In genomic region chr2:151292124-151292523, GRCh38 we compare ENCODE assay signal across 22 cellular contexts. TPM values are rescaled to one million over a fixed set of nuclear protein-coding genes. Genes with fewer than 3 reads are reported as not detected.
DNase-seq lines count a peak whose midpoint lies in the region; ATAC-seq, FAIRE-seq and TF ChIP-seq lines count a peak whose summit lies in the region.
"Had no signal": no experiment of that assay in that cellular context is flagged by ENCODE, and none has a peak within 500 bp of the region (broad histone marks: within the 10 kb centered on the region; RNA-seq: fewer than 3 reads in every experiment).

No MANE protein-coding gene starts in this region.

- no peak for FAIRE-seq in HepG2 (lab: Jason Lieb, UNC)
- FAIRE-seq: A549, G401.6 had no signal

- H3K27me3 ChIP-seq in liver (ENCODE audit: control insufficient read depth in 4 of 4, insufficient read depth in 4 of 4, low read length in 3 of 4) (no peaks in the 10 kb centered on the region), HepG2 (ENCODE audit: control insufficient read depth in 1 of 2, insufficient read depth in 2 of 2, low read length in 2 of 2) (peaks cover 0 to 12% of the 10 kb centered on the region in 2 experiments; a peak in 3 of 5 replicates), subcutaneous abdominal adipose tissue (ENCODE audit: control insufficient read depth in 5 of 5, insufficient read depth in 4 of 5, low read length in 5 of 5) (no peaks in the 10 kb centered on the region), PC-3 (ENCODE audit: low read length) (no peaks in the 10 kb centered on the region)

- H2AFZ ChIP-seq in HepG2 (ENCODE audit: low read length) (no peak overlapping the region), PC-3 (ENCODE audit: low read length) (no peak overlapping the region)
- H2AFZ ChIP-seq: GM23338 had no signal

- H3K4me2 ChIP-seq in HepG2 (ENCODE audit: low read depth, low read length): no peak overlapping the region
- no peak overlapping the region for H3K4me2 ChIP-seq in PC-3 (ENCODE audit: low read length)
- H3K4me2 ChIP-seq: A549, GM23338 had no signal

- H3K9ac ChIP-seq in liver (ENCODE audit: low read depth in 1 of 2, low read length in 2 of 2): no peak overlapping the region
- H3K9ac ChIP-seq in HepG2 (ENCODE audit: insufficient read depth, low read depth, low read length): no peak overlapping the region
- H3K9ac ChIP-seq in subcutaneous abdominal adipose tissue (ENCODE audit: low read length in 5 of 5): no peak overlapping the region
- no peak overlapping the region for H3K9ac ChIP-seq in PC-3 (ENCODE audit: low read length)

- TF ChIP-seq CTCF in liver (IDR thresholded peaks at IDR 0.05; ENCODE audit: low read depth, low read length, missing input control) (no peak), HepG2 (CRISPR knock-in tag; IDR thresholded peaks at IDR 0.05) (no peak), NB4 (IDR thresholded peaks at IDR 0.05; ENCODE audit: low read depth, low read length) (no peak), PC-3 (conservative IDR thresholded peaks at IDR 0.05; ENCODE audit: low read depth, low read length) (no peak)

- H3K9me2 ChIP-seq in PC-3 (replicated peaks; ENCODE audit: low read length): no peaks in the 10 kb centered on the region

- TF ChIP-seq EP300 in HepG2 (IDR thresholded peaks at IDR 0.05; ENCODE audit: low read depth in 2 of 2, low read length in 2 of 2) (no peak), HepG2 (CRISPR knock-in tag; IDR thresholded peaks at IDR 0.05; ENCODE audit: borderline replicate concordance) (no peak)

- H3K27ac ChIP-seq in liver (ENCODE audit: low read depth in 1 of 2, low read length in 2 of 2) (no peak overlapping the region), HepG2 (ENCODE audit: extremely low read length, insufficient read depth, low read length) (no peak overlapping the region), subcutaneous abdominal adipose tissue (ENCODE audit: low read depth, low read length) (peak overlapping the region; percentile 24), PC-3 (ENCODE audit: low read length) (no peak overlapping the region)
- H3K27ac ChIP-seq: A549, HL-60, RWPE1 had no signal

- H4K20me1 ChIP-seq in HepG2 (ENCODE audit: insufficient read depth, low read length) (no peaks in the 10 kb centered on the region), PC-3 (ENCODE audit: low read length) (no peaks in the 10 kb centered on the region)

- no peak overlapping the region for H3K4me3 ChIP-seq in liver (ENCODE audit: low read depth in 1 of 3, low read length in 3 of 3)
- H3K4me3 ChIP-seq in HepG2 (replicated peaks in 1 of 3; ENCODE audit: insufficient read depth in 1 of 3, low read depth in 2 of 3, low read length in 3 of 3): no peak overlapping the region
- no peak overlapping the region for H3K4me3 ChIP-seq in NB4 (ENCODE audit: low read depth, low read length)
- no peak overlapping the region for H3K4me3 ChIP-seq in subcutaneous abdominal adipose tissue (ENCODE audit: low read depth in 1 of 5, low read length in 5 of 5)
- H3K4me3 ChIP-seq in PC-3 (ENCODE audit: low read length): no peak overlapping the region
- H3K4me3 ChIP-seq: A549, GM23338, HAP-1 had no signal

- CTCF ChIA-PET in HepG2 (lab: Yijun Ruan, JAX; ENCODE audit: low intra/inter-chr PET ratio, low total read pairs) (no interaction called here), PC-3 (lab: Charles Lee) (no interaction called here)

- DNase-seq in HepG2 (ENCODE audit: low spot score): no peak
- DNase-seq in NB4 (ENCODE audit: low read depth): peak; percentile 56
- DNase-seq in erythroblast (lab: John Stamatoyannopoulos, UW): peak; percentile 81 to 91
- DNase-seq in PC-3: no peak
- DNase-seq in NCI-H524 treated with DMSO at 0.1 percent for 48 hours (lab: John Stamatoyannopoulos, UW): no peak
- DNase-seq: HFFc6, Karpas-422, NCI-H2029, NCI-H446, NCI-H526 treated with DMSO at 0.1 percent for 48 hours, SHP77 treated with DMSO at 0.1 percent for 48 hours, T-helper 1 cell had no signal

- ATAC-seq in HepG2 (no peak), HG02642 (IDR thresholded peaks at IDR 0.05; ENCODE audit: poor library complexity, unreplicated experiment) (no peak), PC-3 (no peak)
- ATAC-seq: A549, GM23338, Panc1 had no signal

- H3K4me1 ChIP-seq in liver (ENCODE audit: control insufficient read depth in 4 of 4, insufficient read depth in 4 of 4, low read length in 3 of 4) (peaks cover 0 to 24% (median 16%) of the 10 kb centered on the region in 4 donors), HepG2 (ENCODE audit: insufficient read depth, low read length) (peaks cover 9% of the 10 kb centered on the region; the same call in 1 of the 2 replicates), subcutaneous abdominal adipose tissue (ENCODE audit: control insufficient read depth in 5 of 5, insufficient read depth in 5 of 5, low read length in 5 of 5) (peaks cover 4 to 36% (median 31%) of the 10 kb centered on the region in 5 donors), PC-3 (ENCODE audit: insufficient read depth, low read length) (peaks cover 15% of the 10 kb centered on the region)

- 36% methylated on average over 2 of the region's 2 CpGs for WGBS in liver
- 13% methylated on average over 2 of the region's 2 CpGs for WGBS in HepG2 (ENCODE audit: low lambda C conversion rate)

- H3F3A ChIP-seq in PC-3 (ENCODE audit: low read length, unreplicated experiment): no peaks in the 10 kb centered on the region

- POLR2A ChIA-PET in HepG2 (lab: Yijun Ruan, JAX): no interaction called here
- POLR2A ChIA-PET in PC-3 (lab: Charles Lee; ENCODE audit: unreplicated experiment): interaction anchor here (0.5 kb wide), 1 partner anchor 28 kb away, joined by 14 read pairs; no protein-coding TSS in a partner anchor

- TF ChIP-seq POLR2A in HepG2 (IDR thresholded peaks at IDR 0.05; ENCODE audit: insufficient read depth in 1 of 2, low read depth in 2 of 2, low read length in 2 of 2) (no peak), NB4 (IDR thresholded peaks at IDR 0.05; ENCODE audit: extremely low read depth, insufficient read length) (no peak), erythroblast (IDR thresholded peaks at IDR 0.05; ENCODE audit: low read length) (no peak)

- no peaks in the 10 kb centered on the region for H3K36me3 ChIP-seq in liver (ENCODE audit: control insufficient read depth in 4 of 4, insufficient read depth in 3 of 4, low read depth in 1 of 4, low read length in 3 of 4)
- no peaks in the 10 kb centered on the region for H3K36me3 ChIP-seq in HepG2 (replicated peaks in 1 of 2; ENCODE audit: control insufficient read depth in 1 of 2, insufficient read depth in 2 of 2, low read length in 2 of 2)
- H3K36me3 ChIP-seq in subcutaneous abdominal adipose tissue (ENCODE audit: control insufficient read depth in 5 of 5, insufficient read depth in 5 of 5, low read length in 5 of 5): no peaks in the 10 kb centered on the region
- no peaks in the 10 kb centered on the region for H3K36me3 ChIP-seq in PC-3 (ENCODE audit: low read depth, low read length)
- H3K36me3 ChIP-seq: HAP-1 had no signal

- peak in 1 of 2 donors; percentile 15 for TF ChIP-seq RAD21 in liver (IDR thresholded peaks at IDR 0.05)
- no peak for TF ChIP-seq RAD21 in HepG2 (CRISPR knock-in tag; IDR thresholded peaks at IDR 0.05)

- BruUV-seq in HepG2 (replicated peaks; lab: Mats Ljungman, UMichigan) (no TSS peak), PC-3 (replicated peaks; lab: Mats Ljungman, UMichigan) (no TSS peak)

- no peaks in the 10 kb centered on the region for H3K9me3 ChIP-seq in liver (ENCODE audit: control insufficient read depth in 4 of 4, low read length in 3 of 4)
- H3K9me3 ChIP-seq in HepG2 (ENCODE audit: low read length): no peaks in the 10 kb centered on the region
- H3K9me3 ChIP-seq in subcutaneous abdominal adipose tissue (ENCODE audit: control insufficient read depth in 5 of 5, low read length in 5 of 5): no peaks in the 10 kb centered on the region
- H3K9me3 ChIP-seq in PC-3 (ENCODE audit: low read length): no peaks in the 10 kb centered on the region
- H3K9me3 ChIP-seq: A549, HAP-1 had no signal

- in situ Hi-C loops in HepG2 (cut with HindIII; ENCODE audit: extremely low pct_ligation_motif_present, low pct_unique_long_range_greater_than_20kb): no loop called here

- H3K79me2 ChIP-seq in HepG2 (ENCODE audit: insufficient read depth, low read length) (no peaks in the 10 kb centered on the region), PC-3 (ENCODE audit: low read length) (peaks cover 17% of the 10 kb centered on the region)

- intact Hi-C loops in HepG2 (cut with micrococcal nuclease; ENCODE audit: unreplicated experiment): no loop called here
- intact Hi-C loops in PC-3 (cut with micrococcal nuclease): no loop called here

RNA-seq across cellular contexts. Expression of gene NMI, which starts 2.7 kb away (rescaled TPM):
- total RNA-seq in liver (10 to 100 TPM; 12.6 to 15.2 TPM), HepG2 (2016; rRNA removed; fragmentation: Illumina TruSeq; extraction: Trizol) (3.9 and 4.4 TPM in 2 replicates), PC-3 (2014; rRNA removed) (9.9 and 19.4 TPM in 2 replicates)
- polyA plus RNA-seq in liver (10 to 100 TPM in 1 of 2 donors, 1 to 10 TPM in 1; 8.6 to 13.1 TPM), HepG2 (2011; rRNA removed) (0.42 and 0.64 TPM in 2 replicates)
- total RNA-seq in HepG2 (2016; cell fraction: cytosol; rRNA removed; fragmentation: Illumina TruSeq; extraction: Trizol; ENCODE audit: low read depth): 0.91 and 0.97 TPM in 2 replicates
- 3.6 and 4.5 TPM in 2 replicates for total RNA-seq in HepG2 (2016; cell fraction: insoluble cytoplasmic fraction; rRNA removed; fragmentation: Illumina TruSeq; extraction: Trizol)
- 1.5 and 1.7 TPM in 2 replicates for total RNA-seq in HepG2 (2016; cell fraction: membrane; rRNA removed; fragmentation: Illumina TruSeq; extraction: Trizol)
- 1.8 and 2.1 TPM in 2 replicates for total RNA-seq in HepG2 (2016; cell fraction: nucleus; rRNA removed; fragmentation: Illumina TruSeq; extraction: Trizol)
- 0.35 and 0.45 TPM in 2 replicates for polyA plus RNA-seq in HepG2 (2011; cell fraction: cytosol; rRNA removed)
- polyA plus RNA-seq in HepG2 (2011; cell fraction: nucleus; rRNA removed): 0.29 and 0.57 TPM in 2 replicates
- 0.74 and 1.0 TPM in 2 replicates for polyA plus RNA-seq in HepG2 (2012)
- 0.60 and 0.80 TPM in 2 replicates for polyA plus RNA-seq in HepG2 (2016; cell fraction: cytosol; fragmentation: Illumina TruSeq; extraction: Trizol; ENCODE audit: low read depth)
- polyA plus RNA-seq in HepG2 (2016; cell fraction: insoluble cytoplasmic fraction; fragmentation: Illumina TruSeq; extraction: Trizol; ENCODE audit: low read depth): 6.2 and 6.7 TPM in 2 replicates
- 0.89 and 0.91 TPM in 2 replicates for polyA plus RNA-seq in HepG2 (2016; cell fraction: membrane; fragmentation: Illumina TruSeq; extraction: Trizol; ENCODE audit: low read depth)
- polyA plus RNA-seq in HepG2 (2016; cell fraction: nucleus; fragmentation: Illumina TruSeq; extraction: Trizol; ENCODE audit: insufficient read depth, low read depth): 2.8 and 3.6 TPM in 2 replicates
- 0.46 and 2.2 TPM in 2 replicates for polyA minus RNA-seq in HepG2 (2011; rRNA and poly(A)+ RNA removed; ENCODE audit: low replicate concordance)
- polyA minus RNA-seq in HepG2 (2011; cell fraction: cytosol; rRNA and poly(A)+ RNA removed): 0.40 TPM in 1 of 2 replicates, not detected in the other
- 1.5 TPM in 2 replicates for polyA minus RNA-seq in HepG2 (2011; cell fraction: nucleus; rRNA and poly(A)+ RNA removed)

RNA-seq across cellular contexts. Expression of gene RBM43, which starts 30.5 kb away (rescaled TPM):
- total RNA-seq in liver (1 to 10 TPM; 3.5 to 4.9 TPM), HepG2 (2016; rRNA removed; fragmentation: Illumina TruSeq; extraction: Trizol) (0.31 and 0.52 TPM in 2 replicates), PC-3 (2014; rRNA removed) (2.5 and 2.6 TPM in 2 replicates)
- polyA plus RNA-seq in liver (1 to 10 TPM; 1.6 to 1.8 TPM), HepG2 (2011; rRNA removed) (0.57 and 0.70 TPM in 2 replicates)
- 0.40 TPM in 1 of 2 replicates, not detected in the other for total RNA-seq in HepG2 (2016; cell fraction: cytosol; rRNA removed; fragmentation: Illumina TruSeq; extraction: Trizol; ENCODE audit: low read depth)
- 0.61 and 1.2 TPM in 2 replicates for total RNA-seq in HepG2 (2016; cell fraction: insoluble cytoplasmic fraction; rRNA removed; fragmentation: Illumina TruSeq; extraction: Trizol)
- 0.59 and 1.00 TPM in 2 replicates for total RNA-seq in HepG2 (2016; cell fraction: membrane; rRNA removed; fragmentation: Illumina TruSeq; extraction: Trizol)
- total RNA-seq in HepG2 (2016; cell fraction: nucleus; rRNA removed; fragmentation: Illumina TruSeq; extraction: Trizol): 1.0 and 1.8 TPM in 2 replicates
- 0.15 and 0.38 TPM in 2 replicates for polyA plus RNA-seq in HepG2 (2011; cell fraction: cytosol; rRNA removed)
- polyA plus RNA-seq in HepG2 (2011; cell fraction: nucleus; rRNA removed): 0.21 and 0.83 TPM in 2 replicates
- polyA plus RNA-seq in HepG2 (2012): 0.35 and 0.38 TPM in 2 replicates
- 0.24 and 0.46 TPM in 2 replicates for polyA plus RNA-seq in HepG2 (2016; cell fraction: cytosol; fragmentation: Illumina TruSeq; extraction: Trizol; ENCODE audit: low read depth)
- 1.4 and 1.5 TPM in 2 replicates for polyA plus RNA-seq in HepG2 (2016; cell fraction: insoluble cytoplasmic fraction; fragmentation: Illumina TruSeq; extraction: Trizol; ENCODE audit: low read depth)
- 0.37 and 0.76 TPM in 2 replicates for polyA plus RNA-seq in HepG2 (2016; cell fraction: membrane; fragmentation: Illumina TruSeq; extraction: Trizol; ENCODE audit: low read depth)
- polyA plus RNA-seq in HepG2 (2016; cell fraction: nucleus; fragmentation: Illumina TruSeq; extraction: Trizol; ENCODE audit: insufficient read depth, low read depth): 2.0 and 2.4 TPM in 2 replicates
- polyA minus RNA-seq in HepG2 (2011; rRNA and poly(A)+ RNA removed; ENCODE audit: low replicate concordance): 0.26 and 0.65 TPM in 2 replicates
- polyA minus RNA-seq in HepG2 (2011; cell fraction: cytosol; rRNA and poly(A)+ RNA removed): 0.18 and 0.40 TPM in 2 replicates
- polyA minus RNA-seq in HepG2 (2011; cell fraction: nucleus; rRNA and poly(A)+ RNA removed): 1.7 TPM in 2 replicates

Comparison
In these comparisons a context has a peak if more than half of its experiments do, and no peak if none do; other contexts are left out.
1. DNase-seq: peak in NB4 (single experiment) and erythroblast (2 of 2); none in HepG2 (single experiment), PC-3 (single experiment) and NCI-H524 treated with DMSO at 0.1 percent for 48 hours (single experiment).